ENCODE assay signal across 29 cellular contexts in the genomic region with DNA sequence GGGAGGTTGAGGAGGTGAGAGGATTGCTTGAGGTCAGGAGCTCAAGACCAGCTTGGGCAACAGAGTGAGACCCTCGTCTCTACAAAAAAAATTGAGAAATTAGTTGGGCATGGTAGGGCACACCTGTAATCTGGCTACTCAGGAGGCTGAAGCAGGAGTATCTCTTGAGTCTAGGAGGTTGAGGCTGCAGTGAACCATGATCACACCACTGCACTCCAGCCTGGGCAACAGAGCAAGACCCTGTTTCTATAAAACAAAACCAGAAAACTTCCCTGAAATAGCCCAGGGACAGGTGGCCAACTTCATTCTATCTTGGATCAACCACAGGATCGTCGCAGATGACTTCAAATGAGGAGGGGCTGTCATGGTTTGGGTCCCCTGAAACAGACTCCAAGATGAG.
"Had no signal": no experiment of that assay in that cellular context is flagged by ENCODE, and none has a peak within 500 bp of the region (broad histone marks: within the 10 kb centered on the region; RNA-seq: fewer than 3 reads in every experiment).

No MANE protein-coding gene starts in this region.

- DNase-seq: activated B cell treated with CpG ODN at 0.5 μM for 24 hours; activated CD4-positive, alpha-beta T cell treated with anti-CD3 and anti-CD28 coated beads for 48 hours; activated CD4-positive, alpha-beta T cell treated with anti-CD3 and anti-CD28 coated beads, Interleukin-2, amount 50 U/mL, for 1 hour; activated CD4-positive, alpha-beta T cell treated with anti-CD3 and anti-CD28 coated beads, Interleukin-2, amount 50 U/mL, for 48 hours; activated CD8-positive, alpha-beta memory T cell treated with anti-CD3 and anti-CD28 coated beads for 24 hours; activated CD8-positive, alpha-beta T cell treated with anti-CD3 and anti-CD28 coated beads for 36 hours; activated effector memory CD4-positive, alpha-beta T cell treated with Interleukin-2 at 50 U/mL for 16 hours; activated gamma-delta T cell treated with Interleukin-2 at 50 U/mL for 16 hours; activated naive CD4-positive, alpha-beta T cell treated with anti-CD3 and anti-CD28 coated beads, Interleukin-2, amount 50 U/mL, for 16 hours; activated naive CD4-positive, alpha-beta T cell treated with Interleukin-2 at 50 U/mL for 16 hours; activated T-cell treated with anti-CD3 and anti-CD28 coated beads, Interleukin-2, amount 50 U/mL, for 4 hours; amniotic stem cell; anterior cingulate cortex; brain microvascular endothelial cell; dorsolateral prefrontal cortex; effector memory CD4-positive, alpha-beta T cell; endodermal cell; foreskin fibroblast; head of caudate nucleus; T1000; WERI-Rb-1 had no signal

- H3K27ac Mint-ChIP-seq: activated B cell treated with CpG ODN at 0.5 μM for 24 hours; activated CD8-positive, alpha-beta T cell treated with anti-CD3 and anti-CD28 coated beads for 36 hours; activated naive CD8-positive, alpha-beta T cell; activated T-helper 17 cell treated with anti-CD3 and anti-CD28 coated beads, Interleukin-2, amount 50 U/mL, for 72 hours; dendritic cell treated with granulocyte-macrophage colony-stimulating factor and Interleukin-4, amounts not matched to agents 40 ng/mL and 50 ng/mL, for 4 days; endodermal cell; T-helper 2 cell treated with Interferon-gamma antibody and Interleukin-4, amounts not matched to agents 5 μg/mL and 100 μg/mL, for 36 hours had no signal

- H3K27me3 Mint-ChIP-seq: activated B cell treated with CpG ODN at 0.5 μM for 24 hours; activated CD8-positive, alpha-beta T cell treated with anti-CD3 and anti-CD28 coated beads for 36 hours; activated naive CD8-positive, alpha-beta T cell; activated T-helper 17 cell treated with anti-CD3 and anti-CD28 coated beads, Interleukin-2, amount 50 U/mL, for 72 hours; central memory CD8-positive, alpha-beta T cell; dendritic cell treated with granulocyte-macrophage colony-stimulating factor and Interleukin-4, amounts not matched to agents 40 ng/mL and 50 ng/mL, for 4 days had no signal

- H3K4me3 Mint-ChIP-seq: activated B cell treated with CpG ODN at 0.5 μM for 24 hours; activated CD8-positive, alpha-beta T cell treated with anti-CD3 and anti-CD28 coated beads for 36 hours; activated naive CD8-positive, alpha-beta T cell; activated T-cell treated with anti-CD3 and anti-CD28 coated beads, Interleukin-2, amount 50 U/mL, for 4 hours; activated T-helper 17 cell treated with anti-CD3 and anti-CD28 coated beads, Interleukin-2, amount 50 U/mL, for 72 hours; central memory CD8-positive, alpha-beta T cell; dendritic cell treated with granulocyte-macrophage colony-stimulating factor and Interleukin-4, amounts not matched to agents 40 ng/mL and 50 ng/mL, for 4 days; endodermal cell; T-helper 2 cell treated with Interferon-gamma antibody and Interleukin-4, amounts not matched to agents 5 μg/mL and 100 μg/mL, for 36 hours had no signal

- H3K4me1 Mint-ChIP-seq: central memory CD8-positive, alpha-beta T cell; endodermal cell had no signal

- H3K4me3 ChIP-seq: coronary artery, dorsolateral prefrontal cortex had no signal

- H3K36me3 Mint-ChIP-seq: activated naive CD8-positive, alpha-beta T cell had no signal

- H3K27ac ChIP-seq: brain microvascular endothelial cell, coronary artery, dorsolateral prefrontal cortex, WERI-Rb-1 had no signal

- ATAC-seq: activated CD4-positive, CD25-positive, alpha-beta regulatory T cell treated with anti-CD3 and anti-CD28 coated beads, Interleukin-2, amount 50 U/mL, for 24 hours; activated CD8-positive, alpha-beta T cell treated with anti-CD3 and anti-CD28 coated beads for 36 hours; activated T-cell treated with anti-CD3 and anti-CD28 coated beads, Interleukin-2, amount 50 U/mL, for 4 hours; activated T-helper 17 cell treated with anti-CD3 and anti-CD28 coated beads, Interleukin-2, amount 50 U/mL, for 72 hours; esophagus mucosa had no signal

- H3K27me3 ChIP-seq: brain microvascular endothelial cell, dorsolateral prefrontal cortex had no signal
